In genomic region chr11:119771210-119771770, GRCh38 we compare ENCODE assay signal across 2 cellular contexts.
TF ChIP-seq lines count a peak whose summit lies in the region.

No MANE protein-coding gene starts in this region.

TF ChIP-seq in HEK293, 187 proteins besides CTCF, POLR2A, EP300 and RAD21:
- TF ChIP-seq, protein P1, sequence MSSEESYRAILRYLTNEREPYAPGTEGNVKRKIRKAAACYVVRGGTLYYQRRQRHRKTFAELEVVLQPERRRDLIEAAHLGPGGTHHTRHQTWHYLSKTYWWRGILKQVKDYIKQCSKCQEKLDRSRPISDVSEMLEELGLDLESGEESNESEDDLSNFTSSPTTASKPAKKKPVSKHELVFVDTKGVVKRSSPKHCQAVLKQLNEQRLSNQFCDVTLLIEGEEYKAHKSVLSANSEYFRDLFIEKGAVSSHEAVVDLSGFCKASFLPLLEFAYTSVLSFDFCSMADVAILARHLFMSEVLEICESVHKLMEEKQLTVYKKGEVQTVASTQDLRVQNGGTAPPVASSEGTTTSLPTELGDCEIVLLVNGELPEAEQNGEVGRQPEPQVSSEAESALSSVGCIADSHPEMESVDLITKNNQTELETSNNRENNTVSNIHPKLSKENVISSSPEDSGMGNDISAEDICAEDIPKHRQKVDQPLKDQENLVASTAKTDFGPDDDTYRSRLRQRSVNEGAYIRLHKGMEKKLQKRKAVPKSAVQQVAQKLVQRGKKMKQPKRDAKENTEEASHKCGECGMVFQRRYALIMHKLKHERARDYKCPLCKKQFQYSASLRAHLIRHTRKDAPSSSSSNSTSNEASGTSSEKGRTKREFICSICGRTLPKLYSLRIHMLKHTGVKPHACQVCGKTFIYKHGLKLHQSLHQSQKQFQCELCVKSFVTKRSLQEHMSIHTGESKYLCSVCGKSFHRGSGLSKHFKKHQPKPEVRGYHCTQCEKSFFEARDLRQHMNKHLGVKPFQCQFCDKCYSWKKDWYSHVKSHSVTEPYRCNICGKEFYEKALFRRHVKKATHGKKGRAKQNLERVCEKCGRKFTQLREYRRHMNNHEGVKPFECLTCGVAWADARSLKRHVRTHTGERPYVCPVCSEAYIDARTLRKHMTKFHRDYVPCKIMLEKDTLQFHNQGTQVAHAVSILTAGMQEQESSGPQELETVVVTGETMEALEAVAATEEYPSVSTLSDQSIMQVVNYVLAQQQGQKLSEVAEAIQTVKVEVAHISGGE (tag by site-specific recombination; conservative IDR thresholded peaks at IDR 0.05; ENCODE audit: low read depth), result no peak
- peak; percentile 79; the same call in 1 of the 2 replicates for TF ChIP-seq ZNF10 (tag by site-specific recombination; IDR thresholded peaks at IDR 0.05)

TF ChIP-seq in K562, 482 proteins besides CTCF, POLR2A, EP300 and RAD21 (continued from another document):
- TF ChIP-seq, protein P2, sequence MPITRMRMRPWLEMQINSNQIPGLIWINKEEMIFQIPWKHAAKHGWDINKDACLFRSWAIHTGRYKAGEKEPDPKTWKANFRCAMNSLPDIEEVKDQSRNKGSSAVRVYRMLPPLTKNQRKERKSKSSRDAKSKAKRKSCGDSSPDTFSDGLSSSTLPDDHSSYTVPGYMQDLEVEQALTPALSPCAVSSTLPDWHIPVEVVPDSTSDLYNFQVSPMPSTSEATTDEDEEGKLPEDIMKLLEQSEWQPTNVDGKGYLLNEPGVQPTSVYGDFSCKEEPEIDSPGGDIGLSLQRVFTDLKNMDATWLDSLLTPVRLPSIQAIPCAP (CRISPR knock-in tag; IDR thresholded peaks at IDR 0.05; ENCODE audit: borderline replicate concordance), result no peak
- no peak for TF ChIP-seq CREB3L1 (IDR thresholded peaks at IDR 0.05; ENCODE audit: borderline replicate concordance, low read depth)
- TF ChIP-seq YBX1 (IDR thresholded peaks at IDR 0.05), result no peak
- TF ChIP-seq ZNF134 (CRISPR knock-in tag; conservative IDR thresholded peaks at IDR 0.05), result peak; percentile 93
- TF ChIP-seq ZNF24 (IDR thresholded peaks at IDR 0.05), result peak; percentile 56
- no peak for TF ChIP-seq ETV5 (CRISPR knock-in tag; IDR thresholded peaks at IDR 0.05; ENCODE audit: low read depth)
- TF ChIP-seq SMC3 (conservative IDR thresholded peaks at IDR 0.05; ENCODE audit: insufficient read depth, low read depth, low read length), result no peak
- TF ChIP-seq IFI16 (CRISPR knock-in tag; IDR thresholded peaks at IDR 0.05), result no peak
- no peak for TF ChIP-seq ARNT (IDR thresholded peaks at IDR 0.05)
- no peak for TF ChIP-seq HNRNPLL (IDR thresholded peaks at IDR 0.05; ENCODE audit: low read depth, low read length, poor library complexity, severe bottlenecking)
- TF ChIP-seq RBFOX2 (IDR thresholded peaks at IDR 0.05; ENCODE audit: low read depth, low read length), result no peak
- TF ChIP-seq SPI1 (IDR thresholded peaks at IDR 0.05; ENCODE audit: borderline replicate concordance, low read depth, low read length), result peak; percentile 77; the same call in 1 of the 2 replicates
- TF ChIP-seq NBN (IDR thresholded peaks at IDR 0.05; ENCODE audit: low read depth), result no peak
- TF ChIP-seq CHD7 (IDR thresholded peaks at IDR 0.05; ENCODE audit: low read depth, low read length), result no peak
- no peak for TF ChIP-seq FIP1L1 (IDR thresholded peaks at IDR 0.05; ENCODE audit: low read depth, low read length, poor library complexity, severe bottlenecking)
- TF ChIP-seq PHF8 (IDR thresholded peaks at IDR 0.05; ENCODE audit: borderline replicate concordance, low read length), result no peak
